ENCODE assay signal across 9 cellular contexts in genomic region chr10:69961168-69961863, GRCh38.
DNase-seq lines count a peak whose midpoint lies in the region; ATAC-seq, FAIRE-seq and TF ChIP-seq lines count a peak whose summit lies in the region.
"Had no signal": no experiment of that assay in that cellular context is flagged by ENCODE, and none has a peak within 500 bp of the region (broad histone marks: within the 10 kb centered on the region; RNA-seq: fewer than 3 reads in every experiment).

No MANE protein-coding gene starts in this region.

- no peak for TF ChIP-seq EP300 in esophagus muscularis mucosa (IDR thresholded peaks at IDR 0.05)

- TF ChIP-seq POLR2A in esophagus muscularis mucosa (IDR thresholded peaks at IDR 0.05; ENCODE audit: low read depth), result no peak

- no peak overlapping the region for H3K4me3 ChIP-seq in GM12865 (ENCODE audit: low read depth, low read length)
- H3K4me3 ChIP-seq in esophagus muscularis mucosa, result no peak overlapping the region
- H3K4me3 ChIP-seq in pancreas, result no peak overlapping the region

- no peak for DNase-seq in GM12865 (ENCODE audit: low read depth)
- peak; percentile 33 for DNase-seq in NCI-H510A (lab: John Stamatoyannopoulos, UW)
- DNase-seq in esophagus muscularis mucosa (ENCODE audit: extremely low spot score), result peak; percentile 70
- peak in 1 of 6 donors; percentile 22 for DNase-seq in pancreas
- DNase-seq in D721Med (ENCODE audit: insufficient read length, low spot score), result no peak
- DNase-seq in activated naive CD4-positive, alpha-beta T cell treated with Interleukin-2 at 50 U/mL for 16 hours, result no peak
- DNase-seq: activated naive CD4-positive, alpha-beta T cell treated with anti-CD3 and anti-CD28 coated beads, Interleukin-2, amount 50 U/mL, for 16 hours had no signal

- no peaks in the 10 kb centered on the region for H3K9me3 ChIP-seq in esophagus muscularis mucosa
- H3K9me3 ChIP-seq in pancreas, result no peaks in the 10 kb centered on the region

- H3K36me3 ChIP-seq in esophagus muscularis mucosa (no peaks in the 10 kb centered on the region), pancreas (no peaks in the 10 kb centered on the region)

- peaks cover 0 to 8% (median 0%) of the 10 kb centered on the region in 4 donors for H3K27me3 ChIP-seq in esophagus muscularis mucosa
- no peaks in the 10 kb centered on the region for H3K27me3 ChIP-seq in pancreas

- H3K27ac ChIP-seq in esophagus muscularis mucosa (replicated peaks in 1 of 4), result no peak overlapping the region
- peak overlapping the region in 1 of 4 donors; percentile 36 for H3K27ac ChIP-seq in pancreas
- H3K27ac ChIP-seq: HL-60 had no signal

- FAIRE-seq in pancreas (lab: Jason Lieb, UNC), result no peak
- no peak for FAIRE-seq in D721Med (lab: Jason Lieb, UNC)

- H3K4me1 ChIP-seq in esophagus muscularis mucosa (peaks cover 0 to 7% (median 0%) of the 10 kb centered on the region in 4 donors), pancreas (peaks cover 0 to 4% (median 0%) of the 10 kb centered on the region in 3 donors)

- peak in 3 of 4 donors; percentile 24 to 45 (median 40) for ATAC-seq in pancreas
- ATAC-seq in HG03095 (IDR thresholded peaks at IDR 0.05; ENCODE audit: unreplicated experiment), result no peak

- intact Hi-C loops in esophagus muscularis mucosa (cut with DNase I) (no loop called here), pancreas (cut with DNase I) (no loop called here)

- 45% methylated on average over 10 of the region's 12 CpGs for WGBS in esophagus muscularis mucosa
- WGBS in pancreas, 2 donors, result 40 to 46% methylated on average over 12 of the region's 12 CpGs

- peak; percentile 19 for TF ChIP-seq CTCF in GM12865 (IDR thresholded peaks at IDR 0.05; ENCODE audit: insufficient read depth, low read depth, low read length, missing control alignments)
- peak in 1 of 3 experiments; percentile 17 for TF ChIP-seq CTCF in esophagus muscularis mucosa (IDR thresholded peaks at IDR 0.05)
- TF ChIP-seq CTCF in pancreas (IDR thresholded peaks at IDR 0.05), result peak in 1 of 4 donors; percentile 9
- no peak for TF ChIP-seq CTCF in D721Med (IDR thresholded peaks at IDR 0.05; ENCODE audit: insufficient read depth, missing control alignments)

Comparison
In these comparisons a context has a peak if more than half of its experiments do, and no peak if none do; other contexts are left out.
1. DNase-seq: peak in NCI-H510A (single experiment) and esophagus muscularis mucosa (single experiment); none in GM12865 (single experiment), D721Med (single experiment) and activated naive CD4-positive, alpha-beta T cell treated with Interleukin-2 at 50 U/mL for 16 hours (single experiment).